Comparison of ENCODE assay signal across 8 cellular contexts in the genomic region with DNA sequence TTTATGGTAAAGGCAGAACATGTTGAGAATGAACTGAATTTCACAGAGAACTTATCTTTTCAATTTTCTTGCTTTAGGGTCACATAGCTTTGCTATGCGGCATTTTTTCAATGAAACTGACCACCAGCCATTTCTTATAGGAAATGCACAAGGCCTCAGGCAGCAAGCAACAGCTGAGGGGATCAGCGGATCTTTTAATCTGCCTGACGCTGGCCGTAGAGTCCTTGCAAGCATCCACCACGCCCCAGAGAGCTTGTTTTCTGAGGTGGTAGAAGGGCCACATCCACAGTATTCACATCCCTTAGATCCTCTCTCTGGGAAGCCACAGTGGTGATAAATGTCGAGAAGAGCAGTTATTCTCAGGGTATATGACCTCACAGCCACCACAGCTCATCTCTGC. TPM values are rescaled to one million over a fixed set of nuclear protein-coding genes. Genes with fewer than 3 reads are reported as not detected.
"Had no signal": no experiment of that assay in that cellular context is flagged by ENCODE, and none has a peak within 500 bp of the region (broad histone marks: within the 10 kb centered on the region; RNA-seq: fewer than 3 reads in every experiment).

No MANE protein-coding gene starts in this region.

- H3K27ac Mint-ChIP-seq: HFFc6 had no signal

- H3K4me3 Mint-ChIP-seq: HFFc6 had no signal

- H3K36me3 ChIP-seq: HAP-1 had no signal

- DNase-seq: GM23248, GOT3, H7, HFFc6, IMR-90 had no signal

- H3K4me3 ChIP-seq: GM23248, HAP-1, K562 had no signal

- H3K4me1 ChIP-seq: HAP-1 had no signal

- H3K27ac ChIP-seq: GM23248 had no signal

- H3K9me3 ChIP-seq: HAP-1 had no signal

- ATAC-seq: HCT116, K562 had no signal

RNA-seq across cellular contexts. Expression of a gene that starts 34.3 kb away (rescaled TPM):
- total RNA-seq: HFFc6 had no signal
